8 cellular contexts compared by ENCODE assay signal in genomic region chr17:44503080-44503842, GRCh38. TPM values are rescaled to one million over a fixed set of nuclear protein-coding genes. Genes with fewer than 3 reads are reported as not detected.
DNase-seq lines count a peak whose midpoint lies in the region; ATAC-seq lines count a peak whose summit lies in the region.

Gene GPATCH8 (minus strand): TSS chr17:44503406. CDS start chr17:44503370, 36 bp downstream.

- H3K4me3 ChIP-seq in BLaER1 treated with 17β-estradiol and CSF1 and Interleukin-3, amounts not matched to agents 10 nM and 100 nM: peak within 1 kb of the TSS; percentile 77 to 97 (median 91)

- CTCF ChIA-PET in activated CD4-positive, alpha-beta T cell treated with anti-CD3 and anti-CD28 coated beads, Interleukin-2, amount 10 ng/mL, durations not matched to agents 7 days and 5 days (lab: Charles Lee): interaction anchor here (0.5 to 1.6 kb wide), 7 partner anchors 12 to 286 kb away, joined by 3 to 5 read pairs (median 3); partner anchors contain the start of gene FAM171A2

- H4K20me1 ChIP-seq in BLaER1 treated with 17β-estradiol and CSF1 and Interleukin-3, amounts not matched to agents 10 nM and 100 nM: peaks cover 34 to 47% (median 41%) of the 10 kb centered on the region in 11 experiments; a peak in 21 of 22 replicates

- ATAC-seq in GM19351 (IDR thresholded peaks at IDR 0.05; ENCODE audit: unreplicated experiment) (peak; percentile 90), HG03520 (IDR thresholded peaks at IDR 0.05; ENCODE audit: unreplicated experiment) (peak; percentile 85), left lobe of liver (peak; percentile 99)

- H3K4me2 ChIP-seq in BLaER1 treated with 17β-estradiol and CSF1 and Interleukin-3, amounts not matched to agents 10 nM and 100 nM: peak within 1 kb of the TSS; percentile 77 to 98 (median 91)

- H3K9me3 ChIP-seq in BLaER1 treated with 17β-estradiol and CSF1 and Interleukin-3, amounts not matched to agents 10 nM and 100 nM (replicated peaks in 1 of 11): no peaks in the 10 kb centered on the region

- H3K27me3 ChIP-seq in BLaER1 treated with 17β-estradiol and CSF1 and Interleukin-3, amounts not matched to agents 10 nM and 100 nM: no peaks in the 10 kb centered on the region

- H3K36me3 Mint-ChIP-seq in activated CD4-positive, alpha-beta T cell treated with anti-CD3 and anti-CD28 coated beads, Interleukin-2, amount 10 ng/mL, durations not matched to agents 7 days and 5 days (ENCODE audit: low read depth): peaks cover 8% of the 10 kb centered on the region

- H3K9ac ChIP-seq in BLaER1 treated with 17β-estradiol and CSF1 and Interleukin-3, amounts not matched to agents 10 nM and 100 nM: peak within 1 kb of the TSS; percentile 86 to 98 (median 96)

- POLR2A ChIA-PET in activated CD4-positive, alpha-beta T cell treated with anti-CD3 and anti-CD28 coated beads, Interleukin-2, amount 10 ng/mL, durations not matched to agents 7 days and 5 days (lab: Charles Lee): no interaction called here

- H3K4me1 Mint-ChIP-seq in activated CD4-positive, alpha-beta T cell treated with anti-CD3 and anti-CD28 coated beads, Interleukin-2, amount 10 ng/mL, durations not matched to agents 7 days and 5 days: peaks cover 32% of the 10 kb centered on the region

- H3K27me3 Mint-ChIP-seq in activated CD4-positive, alpha-beta T cell treated with anti-CD3 and anti-CD28 coated beads, Interleukin-2, amount 10 ng/mL, durations not matched to agents 7 days and 5 days: peaks cover 2% of the 10 kb centered on the region

- H3K4me1 ChIP-seq in BLaER1 treated with 17β-estradiol and CSF1 and Interleukin-3, amounts not matched to agents 10 nM and 100 nM: peaks cover 24 to 45% (median 41%) of the 10 kb centered on the region in 10 experiments

- no peaks in the 10 kb centered on the region for H3K9me3 Mint-ChIP-seq in activated CD4-positive, alpha-beta T cell treated with anti-CD3 and anti-CD28 coated beads, Interleukin-2, amount 10 ng/mL, durations not matched to agents 7 days and 5 days

- DNase-seq in NCI-H69 (lab: John Stamatoyannopoulos, UW) (peak; percentile 97), cortex of kidney (lab: John Stamatoyannopoulos, UW) (peak; percentile 93), left lobe of liver (ENCODE audit: low spot score) (peak; percentile 98)
- DNase-seq in activated CD4-positive, alpha-beta T cell treated with anti-CD3 and anti-CD28 coated beads, Interleukin-2, amount 10 ng/mL, durations not matched to agents 7 days and 5 days: peak; percentile 94
- peak; percentile 92 to 95 for DNase-seq in stimulated activated CD4-positive, alpha-beta T cell treated with anti-CD3 and anti-CD28 coated beads, Interleukin-2, amount 100 ng/mL, for 24 hours

- peak within 1 kb of the TSS; percentile 87 to 98 (median 95) for H3K27ac ChIP-seq in BLaER1 treated with 17β-estradiol and CSF1 and Interleukin-3, amounts not matched to agents 10 nM and 100 nM

- H3K27ac Mint-ChIP-seq in activated CD4-positive, alpha-beta T cell treated with anti-CD3 and anti-CD28 coated beads, Interleukin-2, amount 10 ng/mL, durations not matched to agents 7 days and 5 days: peak within 1 kb of the TSS; percentile 99

- peak within 1 kb of the TSS; percentile 99 for H3K4me3 Mint-ChIP-seq in activated CD4-positive, alpha-beta T cell treated with anti-CD3 and anti-CD28 coated beads, Interleukin-2, amount 10 ng/mL, durations not matched to agents 7 days and 5 days

- H3K36me3 ChIP-seq in BLaER1 treated with 17β-estradiol and CSF1 and Interleukin-3, amounts not matched to agents 10 nM and 100 nM: peaks cover 0 to 14% (median 6%) of the 10 kb centered on the region in 11 experiments; a peak in 8 of 22 replicates

RNA-seq across cellular contexts. Expression of gene GPATCH8, which starts in this region (rescaled TPM):
- total RNA-seq in activated CD4-positive, alpha-beta T cell treated with anti-CD3 and anti-CD28 coated beads, Interleukin-2, amount 10 ng/mL, durations not matched to agents 7 days and 5 days: 10 to 100 TPM; 46.0 to 46.1 TPM
- total RNA-seq in left lobe of liver: 11.0 TPM

Comparison
In these comparisons a context has a peak if more than half of its experiments do, and no peak if none do; other contexts are left out.
1. Peak in every context shown above with its lines: DNase-seq, ATAC-seq, H3K4me3 ChIP-seq and H3K27ac ChIP-seq.